In the genomic region with DNA sequence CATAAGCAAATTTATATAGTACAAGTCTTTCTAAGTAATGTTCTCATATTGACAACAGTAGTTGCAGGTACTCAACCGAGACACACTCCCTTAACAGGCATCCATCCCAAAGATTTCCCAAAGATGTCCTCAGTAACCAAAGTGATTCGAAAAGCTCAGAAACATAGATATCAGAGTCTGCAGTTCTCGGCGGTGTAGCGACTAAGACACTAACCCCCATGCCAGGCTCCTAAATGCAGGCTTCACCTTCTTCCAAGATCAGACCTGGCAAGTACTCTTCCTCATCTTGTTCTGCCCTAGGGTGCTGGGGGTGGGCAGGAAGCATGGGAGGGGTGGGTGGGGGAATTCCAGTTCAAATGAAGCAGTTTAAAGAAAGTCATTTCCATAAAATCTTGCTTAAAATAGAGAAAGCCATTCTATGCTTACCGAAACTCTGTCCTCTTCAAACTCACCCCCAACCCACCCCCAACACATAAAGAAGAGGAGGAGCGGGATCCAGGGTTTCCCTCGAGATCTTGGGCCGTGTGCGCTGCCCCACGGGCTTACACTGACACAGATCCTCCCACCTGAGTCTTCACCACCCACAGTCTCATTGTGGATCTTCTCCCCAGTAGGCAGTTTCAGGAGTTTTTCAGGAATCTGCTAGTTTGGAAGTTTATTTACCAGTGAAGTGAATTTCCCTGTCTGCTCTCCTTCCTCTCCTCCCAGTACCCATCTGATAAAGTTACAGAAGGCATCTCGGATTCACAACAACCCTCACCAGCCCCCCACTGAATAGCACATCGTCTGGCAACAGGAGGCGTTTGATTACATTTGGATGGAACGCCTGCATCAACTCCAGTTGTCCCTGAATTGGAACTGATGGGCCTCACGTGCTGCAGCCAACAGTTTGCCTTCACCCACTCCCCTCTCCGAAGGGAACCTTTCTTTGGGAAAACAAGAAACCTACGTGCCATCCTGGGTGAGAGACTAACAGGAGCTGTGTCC, we compare ENCODE assay signal across 27 cellular contexts. TPM values are rescaled to one million over a fixed set of nuclear protein-coding genes. Genes with fewer than 3 reads are reported as not detected.
A peak's percentile ranks its signal among the peaks of the same experiment; 100 is the strongest.
DNase-seq lines count a peak whose midpoint lies in the region; ATAC-seq, FAIRE-seq and TF ChIP-seq lines count a peak whose summit lies in the region.
"Had no signal": no experiment of that assay in that cellular context is flagged by ENCODE, and none has a peak within 500 bp of the region (broad histone marks: within the 10 kb centered on the region; RNA-seq: fewer than 3 reads in every experiment).

No MANE protein-coding gene starts in this region.

- in situ Hi-C loops in GM12878 (cut with MboI): no loop called here

- no peaks in the 10 kb centered on the region for H3K27me3 Mint-ChIP-seq in activated CD4-positive, alpha-beta memory T cell treated with anti-CD3 and anti-CD28 coated beads for 36 hours
- H3K27me3 Mint-ChIP-seq in stimulated activated naive CD8-positive, alpha-beta T cell treated with anti-CD3 and anti-CD28 coated beads, Interleukin-15, amount 100 ng/mL, for 72 hours: no peaks in the 10 kb centered on the region
- H3K27me3 Mint-ChIP-seq: activated naive CD4-positive, alpha-beta T cell treated with anti-CD3 and anti-CD28 coated beads, Interleukin-2, amount 50 U/mL, for 24 hours had no signal

- no peak overlapping the region for H3K27ac ChIP-seq in GM12878 (ENCODE audit: control insufficient read depth, insufficient read depth)
- H3K27ac ChIP-seq: C4-2B, esophagus muscularis mucosa, heart right ventricle, right lobe of liver, RWPE1, uterus had no signal

- intact Hi-C loops in activated CD4-positive, alpha-beta memory T cell treated with anti-CD3 and anti-CD28 coated beads for 36 hours (cut with micrococcal nuclease): loop anchor here (5.0 to 10.0 kb wide), 9 partner anchors 348 to 1240 kb away; a partner anchor contains a TSS
- intact Hi-C loops in GM12878 (cut with micrococcal nuclease; ENCODE audit: unreplicated experiment): loop anchor here (5.0 kb wide), 1 partner anchor 113 kb away; no protein-coding TSS in a partner anchor

- H4K20me1 ChIP-seq in GM12878 (ENCODE audit: control insufficient read depth, insufficient read depth): no peaks in the 10 kb centered on the region

- 48% methylated on average over 18 of the region's 18 CpGs for WGBS in GM12878 (ENCODE audit: insufficient coverage, insufficient replicate concordance, low lambda C conversion rate, missing lambda C conversion rate)

- no peak overlapping the region for H2AFZ ChIP-seq in GM12878 (ENCODE audit: control insufficient read depth, low read depth, low read length)

- CTCF ChIA-PET in activated CD4-positive, alpha-beta memory T cell treated with anti-CD3 and anti-CD28 coated beads for 36 hours (lab: Charles Lee): interaction anchor here (1.6 kb wide), 1 partner anchor 57 kb away, joined by 11 read pairs; no protein-coding TSS in a partner anchor
- CTCF ChIA-PET in GM12878 (lab: Yijun Ruan, JAX): interaction anchor here (1.4 to 1.7 kb wide), 4 partner anchors 8 to 66 kb away, joined by 5 to 7 read pairs (median 5); no protein-coding TSS in a partner anchor

- H3K27ac Mint-ChIP-seq in activated CD4-positive, alpha-beta memory T cell treated with anti-CD3 and anti-CD28 coated beads for 36 hours: peak overlapping the region; percentile 74
- peak overlapping the region; percentile 29 to 95 for H3K27ac Mint-ChIP-seq in stimulated activated naive CD8-positive, alpha-beta T cell treated with anti-CD3 and anti-CD28 coated beads, Interleukin-15, amount 100 ng/mL, for 72 hours

- TF ChIP-seq RAD21 in GM12878 (IDR thresholded peaks at IDR 0.05; ENCODE audit: insufficient read depth, low read depth, low read length): no peak

- H3K4me3 ChIP-seq in GM12878: no peak overlapping the region
- no peak overlapping the region for H3K4me3 ChIP-seq in foreskin fibroblast (ENCODE audit: low read depth in 1 of 2, low read length in 2 of 2)
- H3K4me3 ChIP-seq: esophagus muscularis mucosa, heart right ventricle, right lobe of liver, uterus had no signal

- TF ChIP-seq CTCF in GM12878 (IDR thresholded peaks at IDR 0.05 in 2 of 3, conservative IDR thresholded peaks at IDR 0.05 in 1 of 3; ENCODE audit: control insufficient read depth in 2 of 3, extremely low read depth in 1 of 3, insufficient read depth in 1 of 3, low read depth in 3 of 3, low read length in 3 of 3) (no peak), foreskin fibroblast (IDR thresholded peaks at IDR 0.05; ENCODE audit: low read depth, low read length) (no peak)

- H3K27me3 ChIP-seq in GM12878 (replicated peaks in 1 of 2; ENCODE audit: control insufficient read depth in 2 of 2, insufficient read depth in 2 of 2, low read length in 1 of 2): no peaks in the 10 kb centered on the region
- H3K27me3 ChIP-seq: esophagus muscularis mucosa, right lobe of liver, uterus had no signal

- peaks cover 3% of the 10 kb centered on the region for H3K9me3 Mint-ChIP-seq in activated CD4-positive, alpha-beta memory T cell treated with anti-CD3 and anti-CD28 coated beads for 36 hours
- peaks cover 0 to 15% of the 10 kb centered on the region in 2 donors for H3K9me3 Mint-ChIP-seq in stimulated activated naive CD8-positive, alpha-beta T cell treated with anti-CD3 and anti-CD28 coated beads, Interleukin-15, amount 100 ng/mL, for 72 hours
- H3K9me3 Mint-ChIP-seq: activated naive CD4-positive, alpha-beta T cell treated with anti-CD3 and anti-CD28 coated beads, Interleukin-2, amount 50 U/mL, for 24 hours had no signal

- RAD21 ChIA-PET in GM12878 (lab: Charles Lee; ENCODE audit: unreplicated experiment): no interaction called here

- SMC1A ChIA-PET in GM12878 (lab: Charles Lee; ENCODE audit: uncharacterized antibody, unreplicated experiment): interaction anchor here (1.4 kb wide), 1 partner anchor 98 kb away, joined by 4 read pairs; no protein-coding TSS in a partner anchor

- peak overlapping the region; percentile 14; the same call in 1 of the 2 replicates for H3K4me2 ChIP-seq in GM12878 (ENCODE audit: control insufficient read depth, insufficient read depth)

- H3K36me3 ChIP-seq in GM12878 (ENCODE audit: control insufficient read depth in 2 of 2, insufficient read depth in 2 of 2, low read length in 1 of 2): no peaks in the 10 kb centered on the region
- H3K36me3 ChIP-seq: esophagus muscularis mucosa, heart right ventricle, right lobe of liver, uterus had no signal

- no peak for TF ChIP-seq POLR2A in GM12878 (IDR thresholded peaks at IDR 0.05; ENCODE audit: low read depth, low read length)

- peaks cover 7% of the 10 kb centered on the region for H3K36me3 Mint-ChIP-seq in activated CD4-positive, alpha-beta memory T cell treated with anti-CD3 and anti-CD28 coated beads for 36 hours
- H3K36me3 Mint-ChIP-seq: activated naive CD4-positive, alpha-beta T cell treated with anti-CD3 and anti-CD28 coated beads, Interleukin-2, amount 50 U/mL, for 24 hours had no signal

- BruUV-seq in GM12878 (replicated peaks; lab: Mats Ljungman, UMichigan): no TSS peak

- FAIRE-seq in GM12878 (lab: Jason Lieb, UNC): no peak

- peaks cover 86% of the 10 kb centered on the region for H3K4me1 Mint-ChIP-seq in activated CD4-positive, alpha-beta memory T cell treated with anti-CD3 and anti-CD28 coated beads for 36 hours (ENCODE audit: low read depth)
- H3K4me1 Mint-ChIP-seq in stimulated activated naive CD8-positive, alpha-beta T cell treated with anti-CD3 and anti-CD28 coated beads, Interleukin-15, amount 100 ng/mL, for 72 hours: peaks cover 88% of the 10 kb centered on the region

- H3K4me3 Mint-ChIP-seq in activated CD4-positive, alpha-beta memory T cell treated with anti-CD3 and anti-CD28 coated beads for 36 hours: peak overlapping the region; percentile 31
- H3K4me3 Mint-ChIP-seq in stimulated activated naive CD8-positive, alpha-beta T cell treated with anti-CD3 and anti-CD28 coated beads, Interleukin-15, amount 100 ng/mL, for 72 hours: peak overlapping the region; percentile 51 to 77
- H3K4me3 Mint-ChIP-seq: activated naive CD4-positive, alpha-beta T cell treated with anti-CD3 and anti-CD28 coated beads, Interleukin-2, amount 50 U/mL, for 24 hours had no signal

- DNase-seq in stimulated activated CD4-positive, alpha-beta T cell treated with anti-CD3 and anti-CD28 coated beads, Interleukin-15, amount 100 ng/mL, for 24 hours: peak; percentile 37
- DNase-seq in stimulated activated CD4-positive, alpha-beta T cell treated with anti-CD3 and anti-CD28 coated beads, Interleukin-1b, Interleukin-23, amount 100 ng/mL, for 48 hours: no peak
- peak; percentile 44 for DNase-seq in activated CD4-positive, alpha-beta memory T cell treated with anti-CD3 and anti-CD28 coated beads for 36 hours
- DNase-seq in GM12878 (ENCODE audit: low read depth, low spot score) (no peak), foreskin fibroblast (no peak), HuH-7 (ENCODE audit: low spot score) (no peak)
- no peak for DNase-seq in stimulated activated naive CD8-positive, alpha-beta T cell treated with anti-CD3 and anti-CD28 coated beads, Interleukin-15, amount 100 ng/mL, for 72 hours
- DNase-seq: activated T-cell treated with anti-CD3 and anti-CD28 coated beads, Interleukin-2, amount 50 U/mL, for 1 hour; central memory CD4-positive, alpha-beta T cell; DMS79; foreskin melanocyte; GDM1; heart right ventricle; MV-4-11; NCI-H1436 treated with DMSO at 0.1 percent for 48 hours; NCI-H446; NCI-H774; posterior cingulate gyrus; right lobe of liver; stimulated activated CD4-positive, alpha-beta T cell treated with anti-CD3 and anti-CD28 coated beads, Interleukin-12 subunit alpha, Interleukin-12 subunit beta, amount 100 ng/mL, for 4 hours; stimulated activated CD4-positive, alpha-beta T cell treated with anti-CD3 and anti-CD28 coated beads, Interleukin-4, amount 100 ng/mL, for 4 hours; stimulated activated naive CD4-positive, alpha-beta T cell treated with Interleukin-2 at 50 U/mL for 16 hours; uterus had no signal

- no peak for ATAC-seq in GM12878
- ATAC-seq in stimulated activated naive CD8-positive, alpha-beta T cell treated with anti-CD3 and anti-CD28 coated beads, Interleukin-15, amount 100 ng/mL, for 72 hours: no peak
- ATAC-seq: heart right ventricle, right lobe of liver had no signal

- H3K9ac ChIP-seq in GM12878 (ENCODE audit: control insufficient read depth, insufficient read depth, low read length): no peak overlapping the region

- POLR2A ChIA-PET in activated CD4-positive, alpha-beta memory T cell treated with anti-CD3 and anti-CD28 coated beads for 36 hours (lab: Charles Lee): interaction anchor here (1.1 to 6.5 kb wide), 3 partner anchors 27 to 64 kb away, joined by 3 to 102 read pairs (median 9); a partner anchor contains a TSS
- POLR2A ChIA-PET in GM12878 (lab: Charles Lee): no interaction called here

- TF ChIP-seq EP300 in GM12878 (IDR thresholded peaks at IDR 0.05; ENCODE audit: borderline replicate concordance in 1 of 2, control insufficient read depth in 1 of 2, low read depth in 2 of 2, low read length in 2 of 2): no peak

- H3K9me3 ChIP-seq in GM12878 (replicated peaks; ENCODE audit: control insufficient read depth, insufficient read depth, low read length): 0 out of 3 replicates have a peak, but pooled peaks cover 2% of the 10 kb centered on the region
- H3K9me3 ChIP-seq: esophagus muscularis mucosa, right lobe of liver, uterus had no signal

- H3K79me2 ChIP-seq in GM12878 (ENCODE audit: control insufficient read depth, insufficient read depth, low read length): no peaks in the 10 kb centered on the region

- peaks cover 26% of the 10 kb centered on the region for H3K4me1 ChIP-seq in GM12878 (ENCODE audit: control insufficient read depth, insufficient read depth, low read length)
- H3K4me1 ChIP-seq: uterus had no signal

RNA-seq across cellular contexts. Expression of a gene that starts 59.1 kb away (rescaled TPM):
- total RNA-seq in activated CD4-positive, alpha-beta memory T cell treated with anti-CD3 and anti-CD28 coated beads for 36 hours: 10 to 100 TPM; 41.4 to 51.3 TPM
- not detected in 2 replicates for total RNA-seq in GM12878 (2013; cell fraction: nucleolus; rRNA removed)
- total RNA-seq in GM12878 (2014; rRNA removed) (0.16 and 0.34 TPM in 2 replicates), GM12878 (2014; rRNA removed; fragmentation: Illumina TruSeq; extraction: Trizol) (0.18 and 0.28 TPM in 2 replicates), GM12878 (2021) (0.64 and 0.85 TPM in 2 replicates)
- polyA plus RNA-seq in GM12878 (2011; ENCODE audit: low read depth): not detected
- polyA plus RNA-seq in GM12878 (2011; rRNA removed) (0.12 TPM in 1 of 2 replicates, not detected in the other), GM12878 (2014; fragmentation: Illumina TruSeq; extraction: Trizol) (0.27 and 0.31 TPM in 2 replicates), GM12878 (2014; fragmentation: Nextera tagmentation; extraction: Ambion mirVana) (under 1 TPM; 0.04 to 0.06 TPM), GM12878 (2014; rRNA removed) (0.24 and 0.37 TPM in 2 replicates), GM12878 (2016; fragmentation: Nextera tagmentation; extraction: Ambion mirVana) (under 1 TPM; 0.10 to 0.11 TPM)
- 0.08 and 0.22 TPM in 2 replicates for polyA plus RNA-seq in GM12878 (2011; cell fraction: cytosol; rRNA removed)
- polyA plus RNA-seq in GM12878 (2011; cell fraction: nucleus; rRNA removed): 0.18 and 0.21 TPM in 2 replicates
- polyA plus RNA-seq in GM12878 (2012): 0.21 and 0.37 TPM in 2 replicates
- 0.10 TPM in 1 of 2 replicates, not detected in the other for polyA minus RNA-seq in GM12878 (2011; rRNA and poly(A)+ RNA removed)
- polyA minus RNA-seq in GM12878 (2011; cell fraction: cytosol; rRNA and poly(A)+ RNA removed): not detected in 2 replicates
- polyA minus RNA-seq in GM12878 (2011; cell fraction: nucleus; rRNA and poly(A)+ RNA removed): 0.12 TPM in 1 of 2 replicates, not detected in the other

Comparison
In these comparisons a context has a peak if more than half of its experiments do, and no peak if none do; other contexts are left out.
1. DNase-seq: peak in stimulated activated CD4-positive, alpha-beta T cell treated with anti-CD3 and anti-CD28 coated beads, Interleukin-15, amount 100 ng/mL, for 24 hours (single experiment) and activated CD4-positive, alpha-beta memory T cell treated with anti-CD3 and anti-CD28 coated beads for 36 hours (single experiment); none in stimulated activated CD4-positive, alpha-beta T cell treated with anti-CD3 and anti-CD28 coated beads, Interleukin-1b, Interleukin-23, amount 100 ng/mL, for 48 hours (single experiment), GM12878 (single experiment), stimulated activated naive CD8-positive, alpha-beta T cell treated with anti-CD3 and anti-CD28 coated beads, Interleukin-15, amount 100 ng/mL, for 72 hours (0 of 2), foreskin fibroblast (0 of 2) and HuH-7 (single experiment).
2. RNA of a gene that starts 59.1 kb away (total RNA-seq): 41.4 to 51.3 TPM in activated CD4-positive, alpha-beta memory T cell treated with anti-CD3 and anti-CD28 coated beads for 36 hours; 0.16 to 0.85 TPM in GM12878; every median in the first group is over 10 times any median in the second.